9 cellular contexts compared by ENCODE assay signal in the genomic region with DNA sequence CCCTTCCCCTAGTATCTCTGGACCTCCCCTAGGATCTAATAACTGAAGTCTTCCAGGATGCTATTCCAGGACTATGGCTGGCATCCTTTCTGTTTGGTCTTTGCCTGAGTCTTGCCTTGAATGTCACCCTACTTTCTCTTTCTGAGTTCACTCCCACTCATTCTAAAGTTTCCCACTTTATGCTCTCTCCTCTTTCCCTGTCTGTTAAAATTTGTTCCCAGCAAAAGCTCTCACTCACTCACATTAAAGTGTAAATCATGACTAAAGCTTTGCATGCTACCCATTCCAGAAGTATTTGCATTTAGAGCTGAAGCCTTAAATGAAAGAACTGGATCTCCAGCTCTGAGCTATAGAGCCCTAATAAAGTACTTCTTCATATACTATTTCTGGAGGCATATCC.
"Had no signal": no experiment of that assay in that cellular context is flagged by ENCODE, and none has a peak within 500 bp of the region (broad histone marks: within the 10 kb centered on the region; RNA-seq: fewer than 3 reads in every experiment).

No MANE protein-coding gene starts in this region.

- ATAC-seq: HCT116, K562 had no signal

- H3K4me3 ChIP-seq: GM23248, HAP-1, K562 had no signal

- DNase-seq: GM23248, GOT3, H7, HFFc6, IMR-90 had no signal

- H3K27ac ChIP-seq: GM23248, HL-60 had no signal

- H3K9ac ChIP-seq: GM23248 had no signal

- H3K36me3 ChIP-seq: HAP-1 had no signal

- H3K9me3 ChIP-seq: HAP-1 had no signal

- H3K4me1 ChIP-seq: HAP-1 had no signal

- H2AFZ ChIP-seq: GM23248 had no signal
